Comparison of ENCODE assay signal across 3 cellular contexts in the genomic region with DNA sequence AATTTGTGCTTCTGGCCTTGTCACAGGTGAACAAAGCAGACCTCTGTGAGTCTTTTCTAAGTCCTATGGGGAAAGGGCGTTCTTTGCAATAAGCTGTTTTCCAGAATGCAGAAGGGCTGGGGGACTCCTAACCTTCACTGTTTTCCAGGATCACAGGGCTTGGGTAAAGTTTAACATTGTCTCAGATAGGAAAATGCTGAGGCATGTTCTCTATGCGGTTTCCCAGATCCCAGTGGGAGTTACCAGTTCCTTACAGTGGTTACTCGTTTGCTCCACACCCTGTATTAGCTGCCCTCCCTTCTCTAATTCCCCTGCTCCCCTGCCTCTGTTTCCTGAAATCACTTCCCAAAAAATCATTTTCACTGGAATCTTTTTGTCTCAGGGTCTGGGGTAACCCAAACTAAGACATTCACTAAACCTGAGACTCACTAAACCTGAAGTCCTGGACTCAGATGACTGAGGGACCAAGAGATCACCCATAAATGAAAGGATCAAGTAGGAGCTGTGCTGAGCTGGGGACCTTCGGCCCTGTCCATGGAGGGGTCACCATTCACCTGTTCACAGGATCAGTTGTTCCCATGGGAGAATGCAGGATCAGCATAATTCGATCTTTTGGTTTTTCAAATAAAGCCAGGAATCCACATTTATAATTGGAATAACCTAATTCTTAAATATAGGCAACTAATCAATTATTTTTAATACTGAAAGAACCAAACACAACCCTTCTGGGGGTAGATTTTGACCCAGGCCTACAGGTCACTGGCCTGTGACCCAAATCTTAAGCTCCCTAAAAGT.
TF ChIP-seq lines count a peak whose summit lies in the region.

No MANE protein-coding gene starts in this region.

TF ChIP-seq in A549, 52 proteins besides CTCF, POLR2A, EP300 and RAD21:
- TF ChIP-seq MAFK (IDR thresholded peaks at IDR 0.05; ENCODE audit: partially characterized antibody) (peak; percentile 79), RFX5 (IDR thresholded peaks at IDR 0.05) (no peak)

TF ChIP-seq in IMR-90, 13 proteins besides CTCF, POLR2A, EP300 and RAD21:
- TF ChIP-seq, protein P1, sequence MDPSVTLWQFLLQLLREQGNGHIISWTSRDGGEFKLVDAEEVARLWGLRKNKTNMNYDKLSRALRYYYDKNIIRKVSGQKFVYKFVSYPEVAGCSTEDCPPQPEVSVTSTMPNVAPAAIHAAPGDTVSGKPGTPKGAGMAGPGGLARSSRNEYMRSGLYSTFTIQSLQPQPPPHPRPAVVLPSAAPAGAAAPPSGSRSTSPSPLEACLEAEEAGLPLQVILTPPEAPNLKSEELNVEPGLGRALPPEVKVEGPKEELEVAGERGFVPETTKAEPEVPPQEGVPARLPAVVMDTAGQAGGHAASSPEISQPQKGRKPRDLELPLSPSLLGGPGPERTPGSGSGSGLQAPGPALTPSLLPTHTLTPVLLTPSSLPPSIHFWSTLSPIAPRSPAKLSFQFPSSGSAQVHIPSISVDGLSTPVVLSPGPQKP (IDR thresholded peaks at IDR 0.05; ENCODE audit: borderline replicate concordance, low read depth, low read length) = no peak
- TF ChIP-seq MAFK (IDR thresholded peaks at IDR 0.05; ENCODE audit: low read depth, low read length) = 0 out of 2 replicates have a peak, but pooled peaks have one; percentile 10

TF ChIP-seq in HepG2, 621 proteins besides CTCF, POLR2A, EP300 and RAD21:
- TF ChIP-seq MAFK (conservative IDR thresholded peaks at IDR 0.05 in 1 of 2, IDR thresholded peaks at IDR 0.05 in 1 of 2; ENCODE audit: low read length in 2 of 2) (peak; percentile 89 to 90), ZNF275 (CRISPR knock-in tag; IDR thresholded peaks at IDR 0.05; ENCODE audit: borderline replicate concordance) (no peak), THAP11 (CRISPR knock-in tag; IDR thresholded peaks at IDR 0.05) (no peak), MAFF (IDR thresholded peaks at IDR 0.05; ENCODE audit: low read depth, low read length) (peak; percentile 76), HNRNPK (IDR thresholded peaks at IDR 0.05; ENCODE audit: low read depth, low read length, poor library complexity, severe bottlenecking) (no peak), TEAD3 (CRISPR knock-in tag; optimal IDR thresholded peaks at IDR 0.05; ENCODE audit: borderline replicate concordance) (no peak), SETDB1 (CRISPR knock-in tag; IDR thresholded peaks at IDR 0.05; ENCODE audit: borderline replicate concordance) (no peak), MTF2 (CRISPR knock-in tag; IDR thresholded peaks at IDR 0.05; ENCODE audit: borderline replicate concordance) (no peak), NR2C2 (CRISPR knock-in tag; IDR thresholded peaks at IDR 0.05; ENCODE audit: borderline replicate concordance) (no peak)
